ENCODE assay signal across 24 cellular contexts in the genomic region with DNA sequence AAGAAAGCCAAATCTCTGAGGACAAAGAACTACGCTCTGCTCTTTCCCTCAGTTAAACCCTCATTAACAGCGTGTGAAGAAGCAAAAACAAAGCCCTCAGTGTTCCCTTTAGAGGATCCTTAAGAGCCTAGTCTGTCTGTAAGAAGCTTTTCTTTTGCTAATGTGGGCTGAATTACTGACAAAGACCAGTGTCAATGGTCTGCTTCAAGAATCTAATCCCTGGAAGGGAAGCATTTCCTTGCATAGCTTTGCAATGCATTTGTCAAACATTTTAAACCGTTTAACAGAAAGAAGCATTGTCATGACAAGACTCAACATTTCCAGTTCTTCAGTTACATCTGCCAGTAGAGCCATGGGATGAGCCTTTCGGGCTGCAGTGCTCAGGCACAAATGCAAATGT.
DNase-seq lines count a peak whose midpoint lies in the region; ATAC-seq and TF ChIP-seq lines count a peak whose summit lies in the region.
"Had no signal": no experiment of that assay in that cellular context is flagged by ENCODE, and none has a peak within 500 bp of the region (broad histone marks: within the 10 kb centered on the region; RNA-seq: fewer than 3 reads in every experiment).

No MANE protein-coding gene starts in this region.

- no CpG with 5 or more reads among the region's 4 CpGs for WGBS in trophoblast cell (ENCODE audit: extremely low coverage, insufficient coverage, insufficient read length)

- H3K9me3 ChIP-seq in iPS-18a (ENCODE audit: control insufficient read depth, low read depth, low read length): peaks cover 15% of the 10 kb centered on the region
- no peaks in the 10 kb centered on the region for H3K9me3 ChIP-seq in trophoblast cell (ENCODE audit: insufficient read depth, low read depth, low read length)
- H3K9me3 ChIP-seq: neutrophil, sigmoid colon, upper lobe of right lung had no signal

- H4K12ac ChIP-seq in trophoblast cell (ENCODE audit: low read depth, low read length): no peak overlapping the region

- H3K4me1 ChIP-seq in GM23338 (ENCODE audit: insufficient read depth): peaks cover 29% of the 10 kb centered on the region
- H3K4me1 ChIP-seq in iPS-18a (ENCODE audit: control insufficient read depth, low read depth, low read length): peaks cover 37% of the 10 kb centered on the region
- H3K4me1 ChIP-seq in trophoblast cell (ENCODE audit: control insufficient read depth in 1 of 2, insufficient read depth in 2 of 2, low read length in 2 of 2): no peaks in the 10 kb centered on the region
- H3K4me1 ChIP-seq: sigmoid colon, upper lobe of right lung had no signal

- H4K8ac ChIP-seq in trophoblast cell (ENCODE audit: low read depth, low read length): no peak overlapping the region

- H2AFZ ChIP-seq in GM23338 (no peak overlapping the region), trophoblast cell (ENCODE audit: insufficient read depth, low read length, poor library complexity) (no peak overlapping the region)

- H4K20me1 ChIP-seq in GM23338 (replicated peaks; ENCODE audit: insufficient read depth): no peaks in the 10 kb centered on the region

- H3K9me2 ChIP-seq in GM23338 (ENCODE audit: insufficient read depth): no peaks in the 10 kb centered on the region

- H3K4me2 ChIP-seq in GM23338 (no peak overlapping the region), trophoblast cell (ENCODE audit: low read length) (no peak overlapping the region)

- in situ Hi-C loops in SK-MEL-5 (cut with HindIII; ENCODE audit: low pct_unique_long_range_greater_than_20kb, low sequenced_read_pairs): no loop called here

- H3K18ac ChIP-seq in trophoblast cell (ENCODE audit: low read length): no peak overlapping the region

- H4K91ac ChIP-seq in trophoblast cell (ENCODE audit: low read depth, low read length): no peak overlapping the region

- no peak overlapping the region for H2BK120ac ChIP-seq in trophoblast cell (ENCODE audit: insufficient read depth, low read length, poor library complexity)

- no peak overlapping the region for H3K14ac ChIP-seq in trophoblast cell (ENCODE audit: low read length)

- TF ChIP-seq CTCF in GM23338 (conservative IDR thresholded peaks at IDR 0.05; ENCODE audit: low read depth in 2 of 2): no peak

- H3K4me3 Mint-ChIP-seq in GM23338: 0 out of 3 replicates have a peak overlapping the region, but pooled peaks have one; percentile 15
- no peak overlapping the region for H3K4me3 Mint-ChIP-seq in activated naive CD4-positive, alpha-beta T cell treated with anti-CD3 and anti-CD28 coated beads for 36 hours
- H3K4me3 Mint-ChIP-seq: activated CD8-positive, alpha-beta T cell treated with anti-CD3 and anti-CD28 coated beads for 36 hours; activated naive CD4-positive, alpha-beta T cell treated with anti-CD3 and anti-CD28 coated beads, Interleukin-2, amount 50 U/mL, for 24 hours; activated T-cell treated with anti-CD3 and anti-CD28 coated beads, Interleukin-2, amount 50 U/mL, for 4 hours; CD4-positive, alpha-beta memory T cell; stimulated activated naive CD8-positive, alpha-beta T cell treated with anti-CD3 and anti-CD28 coated beads, Interleukin-15, amount 100 ng/mL, for 72 hours; T-helper 1 cell treated with Interleukin-12 subunit alpha and Interleukin-12 subunit beta and Interleukin-4 antibody, amounts not matched to agents 30 μg/mL and 1 μg/mL, for 36 hours had no signal

- H3K4ac ChIP-seq in trophoblast cell (ENCODE audit: low read depth, low read length): no peak overlapping the region

- peak; percentile 99 for ATAC-seq in GM23338
- no peak for ATAC-seq in HG02981 (IDR thresholded peaks at IDR 0.05; ENCODE audit: unreplicated experiment)
- ATAC-seq: activated CD8-positive, alpha-beta T cell treated with anti-CD3 and anti-CD28 coated beads for 36 hours; activated T-cell treated with anti-CD3 and anti-CD28 coated beads, Interleukin-2, amount 50 U/mL, for 4 hours; K562; stimulated activated naive CD8-positive, alpha-beta T cell treated with anti-CD3 and anti-CD28 coated beads, Interleukin-15, amount 100 ng/mL, for 72 hours; upper lobe of right lung had no signal

- peaks cover 36% of the 10 kb centered on the region for H3K9me3 Mint-ChIP-seq in GM23338
- H3K9me3 Mint-ChIP-seq in activated naive CD4-positive, alpha-beta T cell treated with anti-CD3 and anti-CD28 coated beads for 36 hours: peaks cover 3% of the 10 kb centered on the region
- H3K9me3 Mint-ChIP-seq: activated CD8-positive, alpha-beta T cell treated with anti-CD3 and anti-CD28 coated beads for 36 hours; activated naive CD4-positive, alpha-beta T cell treated with anti-CD3 and anti-CD28 coated beads, Interleukin-2, amount 50 U/mL, for 24 hours; activated T-cell treated with anti-CD3 and anti-CD28 coated beads, Interleukin-2, amount 50 U/mL, for 4 hours; T-helper 1 cell treated with Interleukin-12 subunit alpha and Interleukin-12 subunit beta and Interleukin-4 antibody, amounts not matched to agents 30 μg/mL and 1 μg/mL, for 36 hours had no signal

- CTCF ChIA-PET in activated naive CD4-positive, alpha-beta T cell treated with anti-CD3 and anti-CD28 coated beads for 36 hours (lab: Charles Lee): no interaction called here

- H3K9ac ChIP-seq in iPS-18a (ENCODE audit: low read length) (peak overlapping the region; percentile 69), trophoblast cell (ENCODE audit: low read length) (no peak overlapping the region)

- peak; percentile 97 for DNase-seq in GM23338 (ENCODE audit: low spot score)
- peak; percentile 99 for DNase-seq in SK-MEL-5 (ENCODE audit: low read depth, low spot score)
- no peak for DNase-seq in trophoblast cell
- no peak for DNase-seq in activated naive CD4-positive, alpha-beta T cell treated with anti-CD3 and anti-CD28 coated beads for 36 hours
- DNase-seq in NCI-H1436 (lab: John Stamatoyannopoulos, UW): no peak
- no peak for DNase-seq in activated CD4-positive, alpha-beta T cell treated with anti-CD3 and anti-CD28 coated beads, Interleukin-2, amount 50 U/mL, for 4 hours
- DNase-seq: activated CD8-positive, alpha-beta T cell treated with anti-CD3 and anti-CD28 coated beads for 36 hours; activated T-cell treated with anti-CD3 and anti-CD28 coated beads, Interleukin-2, amount 50 U/mL, for 4 hours; CD4-positive, alpha-beta memory T cell; foreskin fibroblast; GOT3; NCI-H2081 treated with DMSO at 0.1 percent for 48 hours; SHP77; sigmoid colon; stimulated activated naive CD8-positive, alpha-beta T cell treated with anti-CD3 and anti-CD28 coated beads, Interleukin-15, amount 100 ng/mL, for 72 hours; upper lobe of right lung had no signal

- H3K27me3 ChIP-seq in GM23338 (ENCODE audit: insufficient read depth) (no peaks in the 10 kb centered on the region), iPS-18a (ENCODE audit: control insufficient read depth, insufficient read depth, low read length) (no peaks in the 10 kb centered on the region), trophoblast cell (ENCODE audit: insufficient read depth, low read length) (no peaks in the 10 kb centered on the region)
- H3K27me3 ChIP-seq: neutrophil, sigmoid colon, upper lobe of right lung had no signal

- peak overlapping the region; percentile 98 for H3K27ac Mint-ChIP-seq in GM23338
- no peak overlapping the region for H3K27ac Mint-ChIP-seq in activated naive CD4-positive, alpha-beta T cell treated with anti-CD3 and anti-CD28 coated beads for 36 hours
- H3K27ac Mint-ChIP-seq: activated CD8-positive, alpha-beta T cell treated with anti-CD3 and anti-CD28 coated beads for 36 hours; activated naive CD4-positive, alpha-beta T cell treated with anti-CD3 and anti-CD28 coated beads, Interleukin-2, amount 50 U/mL, for 24 hours; CD4-positive, alpha-beta memory T cell; stimulated activated naive CD8-positive, alpha-beta T cell treated with anti-CD3 and anti-CD28 coated beads, Interleukin-15, amount 100 ng/mL, for 72 hours; T-helper 1 cell treated with Interleukin-12 subunit alpha and Interleukin-12 subunit beta and Interleukin-4 antibody, amounts not matched to agents 30 μg/mL and 1 μg/mL, for 36 hours had no signal

- no peak overlapping the region for H3K4me3 ChIP-seq in GM23338
- peak overlapping the region; percentile 19 for H3K4me3 ChIP-seq in iPS-18a (ENCODE audit: low read length)
- H3K4me3 ChIP-seq in trophoblast cell (ENCODE audit: low read depth, low read length): no peak overlapping the region
- H3K4me3 ChIP-seq: K562, sigmoid colon, upper lobe of right lung had no signal

- H2BK5ac ChIP-seq in trophoblast cell (ENCODE audit: low read depth, low read length, poor library complexity): no peak overlapping the region

- H3F3A ChIP-seq in GM23338 (replicated peaks; ENCODE audit: low read depth): 0 out of 2 replicates have a peak, but pooled peaks cover 7% of the 10 kb centered on the region

- H3K36me3 ChIP-seq in GM23338 (ENCODE audit: insufficient read depth) (no peaks in the 10 kb centered on the region), iPS-18a (ENCODE audit: control insufficient read depth, low read depth, low read length) (no peaks in the 10 kb centered on the region), trophoblast cell (ENCODE audit: control insufficient read depth in 1 of 2, insufficient read depth in 2 of 2, low read length in 2 of 2) (peaks cover 0 to 2% of the 10 kb centered on the region in 2 experiments)
- H3K36me3 ChIP-seq: neutrophil, sigmoid colon, upper lobe of right lung had no signal

- peaks cover 38% of the 10 kb centered on the region for H3K36me3 Mint-ChIP-seq in GM23338 (ENCODE audit: low read depth)
- H3K36me3 Mint-ChIP-seq in activated naive CD4-positive, alpha-beta T cell treated with anti-CD3 and anti-CD28 coated beads for 36 hours (ENCODE audit: low read depth): no peaks in the 10 kb centered on the region
- H3K36me3 Mint-ChIP-seq: activated naive CD4-positive, alpha-beta T cell treated with anti-CD3 and anti-CD28 coated beads, Interleukin-2, amount 50 U/mL, for 24 hours had no signal

- intact Hi-C loops in activated naive CD4-positive, alpha-beta T cell treated with anti-CD3 and anti-CD28 coated beads for 36 hours (cut with micrococcal nuclease): no loop called here

- H3K79me2 ChIP-seq in GM23338 (replicated peaks; ENCODE audit: insufficient read depth) (no peaks in the 10 kb centered on the region), trophoblast cell (ENCODE audit: control insufficient read depth, insufficient read depth, low read length, poor library complexity) (no peaks in the 10 kb centered on the region)

- H3K4me1 Mint-ChIP-seq in GM23338: peaks cover 45% of the 10 kb centered on the region
- H3K4me1 Mint-ChIP-seq in activated naive CD4-positive, alpha-beta T cell treated with anti-CD3 and anti-CD28 coated beads for 36 hours (ENCODE audit: low read depth): no peaks in the 10 kb centered on the region
- H3K4me1 Mint-ChIP-seq: activated naive CD4-positive, alpha-beta T cell treated with anti-CD3 and anti-CD28 coated beads, Interleukin-2, amount 50 U/mL, for 24 hours; CD4-positive, alpha-beta memory T cell; stimulated activated naive CD8-positive, alpha-beta T cell treated with anti-CD3 and anti-CD28 coated beads, Interleukin-15, amount 100 ng/mL, for 72 hours had no signal

- no peak overlapping the region for H3K23ac ChIP-seq in trophoblast cell (ENCODE audit: low read length)

- H3K27me3 Mint-ChIP-seq in GM23338 (ENCODE audit: insufficient read depth, low read depth, poor library complexity): peaks cover 4% of the 10 kb centered on the region
- H3K27me3 Mint-ChIP-seq in activated naive CD4-positive, alpha-beta T cell treated with anti-CD3 and anti-CD28 coated beads for 36 hours (ENCODE audit: low read depth): no peaks in the 10 kb centered on the region
- H3K27me3 Mint-ChIP-seq: stimulated activated naive CD8-positive, alpha-beta T cell treated with anti-CD3 and anti-CD28 coated beads, Interleukin-15, amount 100 ng/mL, for 72 hours had no signal

- no peaks in the 10 kb centered on the region for H3K79me1 ChIP-seq in trophoblast cell (ENCODE audit: low read length)

- no peak overlapping the region for H2AK5ac ChIP-seq in trophoblast cell (ENCODE audit: low read length)

- H2BK12ac ChIP-seq in trophoblast cell (ENCODE audit: low read length): peak overlapping the region; percentile 26

- H3K27ac ChIP-seq in GM23338 (ENCODE audit: low read depth) (peak overlapping the region; percentile 93), iPS-18a (ENCODE audit: low read length) (peak overlapping the region; percentile 97), trophoblast cell (ENCODE audit: low read depth, low read length) (peak overlapping the region; percentile 22)
- H3K27ac ChIP-seq: HL-60, neutrophil, sigmoid colon, upper lobe of right lung, VCaP had no signal

Comparison
In these comparisons a context has a peak if more than half of its experiments do, and no peak if none do; other contexts are left out.
1. DNase-seq: peak in GM23338 (single experiment) and SK-MEL-5 (single experiment); none in trophoblast cell (0 of 2), activated naive CD4-positive, alpha-beta T cell treated with anti-CD3 and anti-CD28 coated beads for 36 hours (single experiment), NCI-H1436 (single experiment) and activated CD4-positive, alpha-beta T cell treated with anti-CD3 and anti-CD28 coated beads, Interleukin-2, amount 50 U/mL, for 4 hours (0 of 2).
2. H3K27ac ChIP-seq: peak in every context shown above with its lines; median percentile 97 in iPS-18a; 93 in GM23338; 22 in trophoblast cell.